9 cellular contexts compared by ENCODE assay signal in genomic region chr18:2979027-2979570, GRCh38.
DNase-seq lines count a peak whose midpoint lies in the region; ATAC-seq and TF ChIP-seq lines count a peak whose summit lies in the region.
"Had no signal": no experiment of that assay in that cellular context is flagged by ENCODE, and none has a peak within 500 bp of the region (broad histone marks: within the 10 kb centered on the region; RNA-seq: fewer than 3 reads in every experiment).

No MANE protein-coding gene starts in this region.

- H3K4me3 ChIP-seq in GM12865 (ENCODE audit: low read depth, low read length) = peak overlapping the region; percentile 46
- no peak overlapping the region for H3K4me3 ChIP-seq in skin epidermis

- DNase-seq in GM12865 (ENCODE audit: low read depth) = no peak
- peak; percentile 56 for DNase-seq in fibroblast of peridontal ligament (ENCODE audit: extremely low read depth)
- no peak for DNase-seq in NCI-H748 treated with DMSO at 0.1 percent for 48 hours (lab: John Stamatoyannopoulos, UW)
- DNase-seq in NCI-H187 (lab: John Stamatoyannopoulos, UW) = no peak
- DNase-seq: NCI-H774 had no signal

- TF ChIP-seq CTCF in GM12865 (IDR thresholded peaks at IDR 0.05; ENCODE audit: insufficient read depth, low read depth, low read length, missing control alignments) = no peak

- ATAC-seq in SK-N-SH treated with all-trans-retinoic acid at 6 μM for 48 hours = peak; percentile 57
- no peak for ATAC-seq in HG03354 (IDR thresholded peaks at IDR 0.05; ENCODE audit: poor library complexity, severe bottlenecking, unreplicated experiment)
- ATAC-seq in HG02588 (IDR thresholded peaks at IDR 0.05; ENCODE audit: unreplicated experiment) = no peak

- H3K27ac ChIP-seq in skin epidermis = peak overlapping the region in 16 of 21 experiments; percentile 23 to 88 (median 66)

TF ChIP-seq in SK-N-SH treated with all-trans-retinoic acid at 6 μM for 48 hours, 23 proteins besides CTCF, POLR2A, EP300 and RAD21:
- TF ChIP-seq BACH2 (CRISPR knock-in tag; IDR thresholded peaks at IDR 0.05; ENCODE audit: borderline replicate concordance) = no peak
